ENCODE assay signal across 1 cellular context in the genomic region with DNA sequence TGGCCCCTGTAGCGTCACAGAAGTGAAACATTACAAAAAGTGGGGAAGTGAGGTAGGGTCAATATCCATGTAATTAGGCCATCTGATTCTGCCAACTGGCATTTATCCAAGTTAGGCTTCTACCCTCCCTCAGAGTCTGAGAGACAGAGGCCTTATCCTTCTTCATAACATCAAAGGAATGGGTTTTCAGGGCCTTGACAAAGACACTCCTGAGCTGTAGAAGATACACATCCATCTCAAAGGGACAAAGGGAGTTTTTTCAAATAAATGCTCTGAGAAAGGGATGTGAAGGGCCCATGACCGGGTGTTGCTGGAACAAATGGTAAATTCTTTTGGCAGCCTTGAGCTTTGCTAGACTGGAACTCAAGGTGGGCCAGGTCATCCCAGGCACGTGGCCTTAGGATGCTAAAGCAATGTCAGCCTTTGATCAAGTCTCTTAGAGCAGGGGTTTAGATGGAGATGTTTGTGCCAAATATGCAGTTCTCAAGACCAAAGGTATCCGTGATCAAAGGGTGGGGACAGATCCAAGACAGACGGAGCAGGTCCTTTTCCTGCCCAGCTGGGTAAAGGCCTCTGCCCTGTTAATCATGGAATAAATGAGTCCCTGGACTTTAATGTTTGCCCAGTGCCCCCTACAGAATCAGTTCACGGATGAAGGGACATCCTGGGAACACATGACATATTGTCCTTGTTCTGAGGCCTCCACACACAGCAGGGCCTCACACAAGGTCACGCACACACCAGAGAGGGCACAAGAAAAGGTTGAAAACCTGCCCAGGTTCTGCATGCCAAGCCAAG.
TF ChIP-seq lines count a peak whose summit lies in the region.

No MANE protein-coding gene starts in this region.

TF ChIP-seq in HepG2, 621 proteins besides CTCF, POLR2A, EP300 and RAD21 (continued from another document and continues in another):
- TF ChIP-seq, protein P1, sequence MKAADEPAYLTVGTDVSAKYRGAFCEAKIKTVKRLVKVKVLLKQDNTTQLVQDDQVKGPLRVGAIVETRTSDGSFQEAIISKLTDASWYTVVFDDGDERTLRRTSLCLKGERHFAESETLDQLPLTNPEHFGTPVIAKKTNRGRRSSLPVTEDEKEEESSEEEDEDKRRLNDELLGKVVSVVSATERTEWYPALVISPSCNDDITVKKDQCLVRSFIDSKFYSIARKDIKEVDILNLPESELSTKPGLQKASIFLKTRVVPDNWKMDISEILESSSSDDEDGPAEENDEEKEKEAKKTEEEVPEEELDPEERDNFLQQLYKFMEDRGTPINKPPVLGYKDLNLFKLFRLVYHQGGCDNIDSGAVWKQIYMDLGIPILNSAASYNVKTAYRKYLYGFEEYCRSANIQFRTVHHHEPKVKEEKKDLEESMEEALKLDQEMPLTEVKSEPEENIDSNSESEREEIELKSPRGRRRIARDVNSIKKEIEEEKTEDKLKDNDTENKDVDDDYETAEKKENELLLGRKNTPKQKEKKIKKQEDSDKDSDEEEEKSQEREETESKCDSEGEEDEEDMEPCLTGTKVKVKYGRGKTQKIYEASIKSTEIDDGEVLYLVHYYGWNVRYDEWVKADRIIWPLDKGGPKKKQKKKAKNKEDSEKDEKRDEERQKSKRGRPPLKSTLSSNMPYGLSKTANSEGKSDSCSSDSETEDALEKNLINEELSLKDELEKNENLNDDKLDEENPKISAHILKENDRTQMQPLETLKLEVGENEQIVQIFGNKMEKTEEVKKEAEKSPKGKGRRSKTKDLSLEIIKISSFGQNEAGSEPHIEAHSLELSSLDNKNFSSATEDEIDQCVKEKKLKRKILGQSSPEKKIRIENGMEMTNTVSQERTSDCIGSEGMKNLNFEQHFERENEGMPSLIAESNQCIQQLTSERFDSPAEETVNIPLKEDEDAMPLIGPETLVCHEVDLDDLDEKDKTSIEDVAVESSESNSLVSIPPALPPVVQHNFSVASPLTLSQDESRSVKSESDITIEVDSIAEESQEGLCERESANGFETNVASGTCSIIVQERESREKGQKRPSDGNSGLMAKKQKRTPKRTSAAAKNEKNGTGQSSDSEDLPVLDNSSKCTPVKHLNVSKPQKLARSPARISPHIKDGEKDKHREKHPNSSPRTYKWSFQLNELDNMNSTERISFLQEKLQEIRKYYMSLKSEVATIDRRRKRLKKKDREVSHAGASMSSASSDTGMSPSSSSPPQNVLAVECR (CRISPR knock-in tag; IDR thresholded peaks at IDR 0.05; ENCODE audit: borderline replicate concordance) = peak; percentile 21; the same call in 1 of the 2 replicates
- no peak for TF ChIP-seq ZBTB38 (CRISPR knock-in tag; IDR thresholded peaks at IDR 0.05)
- peak; percentile 81 for TF ChIP-seq KDM6A (CRISPR knock-in tag; IDR thresholded peaks at IDR 0.05; ENCODE audit: low read depth)
- no peak for TF ChIP-seq ZSCAN12 (CRISPR knock-in tag; IDR thresholded peaks at IDR 0.05)
- 0 out of 2 replicates have a peak, but pooled peaks have one; percentile 47 for TF ChIP-seq ZNF256 (CRISPR knock-in tag; conservative IDR thresholded peaks at IDR 0.05)
- peak; percentile 90; the same call in 1 of the 2 replicates for TF ChIP-seq AHR (CRISPR knock-in tag; IDR thresholded peaks at IDR 0.05)
- no peak; the same call in 1 of the 2 replicates for TF ChIP-seq ZNF558 (CRISPR knock-in tag; IDR thresholded peaks at IDR 0.05; ENCODE audit: borderline replicate concordance)
- TF ChIP-seq, protein P2, sequence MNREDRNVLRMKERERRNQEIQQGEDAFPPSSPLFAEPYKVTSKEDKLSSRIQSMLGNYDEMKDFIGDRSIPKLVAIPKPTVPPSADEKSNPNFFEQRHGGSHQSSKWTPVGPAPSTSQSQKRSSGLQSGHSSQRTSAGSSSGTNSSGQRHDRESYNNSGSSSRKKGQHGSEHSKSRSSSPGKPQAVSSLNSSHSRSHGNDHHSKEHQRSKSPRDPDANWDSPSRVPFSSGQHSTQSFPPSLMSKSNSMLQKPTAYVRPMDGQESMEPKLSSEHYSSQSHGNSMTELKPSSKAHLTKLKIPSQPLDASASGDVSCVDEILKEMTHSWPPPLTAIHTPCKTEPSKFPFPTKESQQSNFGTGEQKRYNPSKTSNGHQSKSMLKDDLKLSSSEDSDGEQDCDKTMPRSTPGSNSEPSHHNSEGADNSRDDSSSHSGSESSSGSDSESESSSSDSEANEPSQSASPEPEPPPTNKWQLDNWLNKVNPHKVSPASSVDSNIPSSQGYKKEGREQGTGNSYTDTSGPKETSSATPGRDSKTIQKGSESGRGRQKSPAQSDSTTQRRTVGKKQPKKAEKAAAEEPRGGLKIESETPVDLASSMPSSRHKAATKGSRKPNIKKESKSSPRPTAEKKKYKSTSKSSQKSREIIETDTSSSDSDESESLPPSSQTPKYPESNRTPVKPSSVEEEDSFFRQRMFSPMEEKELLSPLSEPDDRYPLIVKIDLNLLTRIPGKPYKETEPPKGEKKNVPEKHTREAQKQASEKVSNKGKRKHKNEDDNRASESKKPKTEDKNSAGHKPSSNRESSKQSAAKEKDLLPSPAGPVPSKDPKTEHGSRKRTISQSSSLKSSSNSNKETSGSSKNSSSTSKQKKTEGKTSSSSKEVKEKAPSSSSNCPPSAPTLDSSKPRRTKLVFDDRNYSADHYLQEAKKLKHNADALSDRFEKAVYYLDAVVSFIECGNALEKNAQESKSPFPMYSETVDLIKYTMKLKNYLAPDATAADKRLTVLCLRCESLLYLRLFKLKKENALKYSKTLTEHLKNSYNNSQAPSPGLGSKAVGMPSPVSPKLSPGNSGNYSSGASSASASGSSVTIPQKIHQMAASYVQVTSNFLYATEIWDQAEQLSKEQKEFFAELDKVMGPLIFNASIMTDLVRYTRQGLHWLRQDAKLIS (CRISPR knock-in tag; IDR thresholded peaks at IDR 0.05) = peak; percentile 47; the same call in 1 of the 2 replicates
- no peak for TF ChIP-seq KLF9 (CRISPR knock-in tag; IDR thresholded peaks at IDR 0.05; ENCODE audit: low read depth)
- TF ChIP-seq, protein P3, sequence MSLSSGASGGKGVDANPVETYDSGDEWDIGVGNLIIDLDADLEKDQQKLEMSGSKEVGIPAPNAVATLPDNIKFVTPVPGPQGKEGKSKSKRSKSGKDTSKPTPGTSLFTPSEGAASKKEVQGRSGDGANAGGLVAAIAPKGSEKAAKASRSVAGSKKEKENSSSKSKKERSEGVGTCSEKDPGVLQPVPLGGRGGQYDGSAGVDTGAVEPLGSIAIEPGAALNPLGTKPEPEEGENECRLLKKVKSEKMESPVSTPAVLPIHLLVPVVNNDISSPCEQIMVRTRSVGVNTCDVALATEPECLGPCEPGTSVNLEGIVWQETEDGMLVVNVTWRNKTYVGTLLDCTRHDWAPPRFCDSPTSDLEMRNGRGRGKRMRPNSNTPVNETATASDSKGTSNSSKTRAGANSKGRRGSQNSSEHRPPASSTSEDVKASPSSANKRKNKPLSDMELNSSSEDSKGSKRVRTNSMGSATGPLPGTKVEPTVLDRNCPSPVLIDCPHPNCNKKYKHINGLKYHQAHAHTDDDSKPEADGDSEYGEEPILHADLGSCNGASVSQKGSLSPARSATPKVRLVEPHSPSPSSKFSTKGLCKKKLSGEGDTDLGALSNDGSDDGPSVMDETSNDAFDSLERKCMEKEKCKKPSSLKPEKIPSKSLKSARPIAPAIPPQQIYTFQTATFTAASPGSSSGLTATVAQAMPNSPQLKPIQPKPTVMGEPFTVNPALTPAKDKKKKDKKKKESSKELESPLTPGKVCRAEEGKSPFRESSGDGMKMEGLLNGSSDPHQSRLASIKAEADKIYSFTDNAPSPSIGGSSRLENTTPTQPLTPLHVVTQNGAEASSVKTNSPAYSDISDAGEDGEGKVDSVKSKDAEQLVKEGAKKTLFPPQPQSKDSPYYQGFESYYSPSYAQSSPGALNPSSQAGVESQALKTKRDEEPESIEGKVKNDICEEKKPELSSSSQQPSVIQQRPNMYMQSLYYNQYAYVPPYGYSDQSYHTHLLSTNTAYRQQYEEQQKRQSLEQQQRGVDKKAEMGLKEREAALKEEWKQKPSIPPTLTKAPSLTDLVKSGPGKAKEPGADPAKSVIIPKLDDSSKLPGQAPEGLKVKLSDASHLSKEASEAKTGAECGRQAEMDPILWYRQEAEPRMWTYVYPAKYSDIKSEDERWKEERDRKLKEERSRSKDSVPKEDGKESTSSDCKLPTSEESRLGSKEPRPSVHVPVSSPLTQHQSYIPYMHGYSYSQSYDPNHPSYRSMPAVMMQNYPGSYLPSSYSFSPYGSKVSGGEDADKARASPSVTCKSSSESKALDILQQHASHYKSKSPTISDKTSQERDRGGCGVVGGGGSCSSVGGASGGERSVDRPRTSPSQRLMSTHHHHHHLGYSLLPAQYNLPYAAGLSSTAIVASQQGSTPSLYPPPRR (CRISPR knock-in tag; IDR thresholded peaks at IDR 0.05; ENCODE audit: borderline replicate concordance) = no peak; the same call in 1 of the 2 replicates
- no peak; the same call in 1 of the 2 replicates for TF ChIP-seq HHEX (CRISPR knock-in tag; IDR thresholded peaks at IDR 0.05)
- no peak for TF ChIP-seq ZNF839 (CRISPR knock-in tag; IDR thresholded peaks at IDR 0.05; ENCODE audit: borderline replicate concordance)
- TF ChIP-seq, protein P4, sequence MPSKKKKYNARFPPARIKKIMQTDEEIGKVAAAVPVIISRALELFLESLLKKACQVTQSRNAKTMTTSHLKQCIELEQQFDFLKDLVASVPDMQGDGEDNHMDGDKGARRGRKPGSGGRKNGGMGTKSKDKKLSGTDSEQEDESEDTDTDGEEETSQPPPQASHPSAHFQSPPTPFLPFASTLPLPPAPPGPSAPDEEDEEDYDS (CRISPR knock-in tag; IDR thresholded peaks at IDR 0.05) = 0 out of 2 replicates have a peak, but pooled peaks have one; percentile 21
- TF ChIP-seq, protein P5, sequence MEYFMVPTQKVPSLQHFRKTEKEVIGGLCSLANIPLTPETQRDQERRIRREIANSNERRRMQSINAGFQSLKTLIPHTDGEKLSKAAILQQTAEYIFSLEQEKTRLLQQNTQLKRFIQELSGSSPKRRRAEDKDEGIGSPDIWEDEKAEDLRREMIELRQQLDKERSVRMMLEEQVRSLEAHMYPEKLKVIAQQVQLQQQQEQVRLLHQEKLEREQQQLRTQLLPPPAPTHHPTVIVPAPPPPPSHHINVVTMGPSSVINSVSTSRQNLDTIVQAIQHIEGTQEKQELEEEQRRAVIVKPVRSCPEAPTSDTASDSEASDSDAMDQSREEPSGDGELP (IDR thresholded peaks at IDR 0.05; ENCODE audit: borderline replicate concordance, low read depth) = peak; percentile 91
- peak; percentile 82 for TF ChIP-seq ZFX (CRISPR knock-in tag; IDR thresholded peaks at IDR 0.05; ENCODE audit: low read depth)
- TF ChIP-seq, protein P6, sequence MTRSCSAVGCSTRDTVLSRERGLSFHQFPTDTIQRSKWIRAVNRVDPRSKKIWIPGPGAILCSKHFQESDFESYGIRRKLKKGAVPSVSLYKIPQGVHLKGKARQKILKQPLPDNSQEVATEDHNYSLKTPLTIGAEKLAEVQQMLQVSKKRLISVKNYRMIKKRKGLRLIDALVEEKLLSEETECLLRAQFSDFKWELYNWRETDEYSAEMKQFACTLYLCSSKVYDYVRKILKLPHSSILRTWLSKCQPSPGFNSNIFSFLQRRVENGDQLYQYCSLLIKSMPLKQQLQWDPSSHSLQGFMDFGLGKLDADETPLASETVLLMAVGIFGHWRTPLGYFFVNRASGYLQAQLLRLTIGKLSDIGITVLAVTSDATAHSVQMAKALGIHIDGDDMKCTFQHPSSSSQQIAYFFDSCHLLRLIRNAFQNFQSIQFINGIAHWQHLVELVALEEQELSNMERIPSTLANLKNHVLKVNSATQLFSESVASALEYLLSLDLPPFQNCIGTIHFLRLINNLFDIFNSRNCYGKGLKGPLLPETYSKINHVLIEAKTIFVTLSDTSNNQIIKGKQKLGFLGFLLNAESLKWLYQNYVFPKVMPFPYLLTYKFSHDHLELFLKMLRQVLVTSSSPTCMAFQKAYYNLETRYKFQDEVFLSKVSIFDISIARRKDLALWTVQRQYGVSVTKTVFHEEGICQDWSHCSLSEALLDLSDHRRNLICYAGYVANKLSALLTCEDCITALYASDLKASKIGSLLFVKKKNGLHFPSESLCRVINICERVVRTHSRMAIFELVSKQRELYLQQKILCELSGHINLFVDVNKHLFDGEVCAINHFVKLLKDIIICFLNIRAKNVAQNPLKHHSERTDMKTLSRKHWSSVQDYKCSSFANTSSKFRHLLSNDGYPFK (CRISPR knock-in tag; IDR thresholded peaks at IDR 0.05; ENCODE audit: borderline replicate concordance) = no peak
- no peak for TF ChIP-seq PHF20 (CRISPR knock-in tag; IDR thresholded peaks at IDR 0.05)
- TF ChIP-seq ZNF614 (CRISPR knock-in tag; IDR thresholded peaks at IDR 0.05; ENCODE audit: borderline replicate concordance) = peak; percentile 87
- TF ChIP-seq, protein P7, sequence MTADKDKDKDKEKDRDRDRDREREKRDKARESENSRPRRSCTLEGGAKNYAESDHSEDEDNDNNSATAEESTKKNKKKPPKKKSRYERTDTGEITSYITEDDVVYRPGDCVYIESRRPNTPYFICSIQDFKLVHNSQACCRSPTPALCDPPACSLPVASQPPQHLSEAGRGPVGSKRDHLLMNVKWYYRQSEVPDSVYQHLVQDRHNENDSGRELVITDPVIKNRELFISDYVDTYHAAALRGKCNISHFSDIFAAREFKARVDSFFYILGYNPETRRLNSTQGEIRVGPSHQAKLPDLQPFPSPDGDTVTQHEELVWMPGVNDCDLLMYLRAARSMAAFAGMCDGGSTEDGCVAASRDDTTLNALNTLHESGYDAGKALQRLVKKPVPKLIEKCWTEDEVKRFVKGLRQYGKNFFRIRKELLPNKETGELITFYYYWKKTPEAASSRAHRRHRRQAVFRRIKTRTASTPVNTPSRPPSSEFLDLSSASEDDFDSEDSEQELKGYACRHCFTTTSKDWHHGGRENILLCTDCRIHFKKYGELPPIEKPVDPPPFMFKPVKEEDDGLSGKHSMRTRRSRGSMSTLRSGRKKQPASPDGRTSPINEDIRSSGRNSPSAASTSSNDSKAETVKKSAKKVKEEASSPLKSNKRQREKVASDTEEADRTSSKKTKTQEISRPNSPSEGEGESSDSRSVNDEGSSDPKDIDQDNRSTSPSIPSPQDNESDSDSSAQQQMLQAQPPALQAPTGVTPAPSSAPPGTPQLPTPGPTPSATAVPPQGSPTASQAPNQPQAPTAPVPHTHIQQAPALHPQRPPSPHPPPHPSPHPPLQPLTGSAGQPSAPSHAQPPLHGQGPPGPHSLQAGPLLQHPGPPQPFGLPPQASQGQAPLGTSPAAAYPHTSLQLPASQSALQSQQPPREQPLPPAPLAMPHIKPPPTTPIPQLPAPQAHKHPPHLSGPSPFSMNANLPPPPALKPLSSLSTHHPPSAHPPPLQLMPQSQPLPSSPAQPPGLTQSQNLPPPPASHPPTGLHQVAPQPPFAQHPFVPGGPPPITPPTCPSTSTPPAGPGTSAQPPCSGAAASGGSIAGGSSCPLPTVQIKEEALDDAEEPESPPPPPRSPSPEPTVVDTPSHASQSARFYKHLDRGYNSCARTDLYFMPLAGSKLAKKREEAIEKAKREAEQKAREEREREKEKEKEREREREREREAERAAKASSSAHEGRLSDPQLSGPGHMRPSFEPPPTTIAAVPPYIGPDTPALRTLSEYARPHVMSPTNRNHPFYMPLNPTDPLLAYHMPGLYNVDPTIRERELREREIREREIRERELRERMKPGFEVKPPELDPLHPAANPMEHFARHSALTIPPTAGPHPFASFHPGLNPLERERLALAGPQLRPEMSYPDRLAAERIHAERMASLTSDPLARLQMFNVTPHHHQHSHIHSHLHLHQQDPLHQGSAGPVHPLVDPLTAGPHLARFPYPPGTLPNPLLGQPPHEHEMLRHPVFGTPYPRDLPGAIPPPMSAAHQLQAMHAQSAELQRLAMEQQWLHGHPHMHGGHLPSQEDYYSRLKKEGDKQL (CRISPR knock-in tag; IDR thresholded peaks at IDR 0.05; ENCODE audit: low read depth) = peak; percentile 66; the same call in 1 of the 2 replicates
